Comparison of ENCODE assay signal across 1 cellular context in genomic region chr10:117537904-117538524, GRCh38.
TF ChIP-seq lines count a peak whose summit lies in the region.

No MANE protein-coding gene starts in this region.

TF ChIP-seq in GM23338, 12 proteins besides CTCF, POLR2A, EP300 and RAD21 (continued from another document):
- no peak for TF ChIP-seq ZNF462 (CRISPR knock-in tag; IDR thresholded peaks at IDR 0.05)
- TF ChIP-seq REST (IDR thresholded peaks at IDR 0.05; ENCODE audit: unreplicated experiment) = no peak
